8 cellular contexts compared by ENCODE assay signal in the genomic region with DNA sequence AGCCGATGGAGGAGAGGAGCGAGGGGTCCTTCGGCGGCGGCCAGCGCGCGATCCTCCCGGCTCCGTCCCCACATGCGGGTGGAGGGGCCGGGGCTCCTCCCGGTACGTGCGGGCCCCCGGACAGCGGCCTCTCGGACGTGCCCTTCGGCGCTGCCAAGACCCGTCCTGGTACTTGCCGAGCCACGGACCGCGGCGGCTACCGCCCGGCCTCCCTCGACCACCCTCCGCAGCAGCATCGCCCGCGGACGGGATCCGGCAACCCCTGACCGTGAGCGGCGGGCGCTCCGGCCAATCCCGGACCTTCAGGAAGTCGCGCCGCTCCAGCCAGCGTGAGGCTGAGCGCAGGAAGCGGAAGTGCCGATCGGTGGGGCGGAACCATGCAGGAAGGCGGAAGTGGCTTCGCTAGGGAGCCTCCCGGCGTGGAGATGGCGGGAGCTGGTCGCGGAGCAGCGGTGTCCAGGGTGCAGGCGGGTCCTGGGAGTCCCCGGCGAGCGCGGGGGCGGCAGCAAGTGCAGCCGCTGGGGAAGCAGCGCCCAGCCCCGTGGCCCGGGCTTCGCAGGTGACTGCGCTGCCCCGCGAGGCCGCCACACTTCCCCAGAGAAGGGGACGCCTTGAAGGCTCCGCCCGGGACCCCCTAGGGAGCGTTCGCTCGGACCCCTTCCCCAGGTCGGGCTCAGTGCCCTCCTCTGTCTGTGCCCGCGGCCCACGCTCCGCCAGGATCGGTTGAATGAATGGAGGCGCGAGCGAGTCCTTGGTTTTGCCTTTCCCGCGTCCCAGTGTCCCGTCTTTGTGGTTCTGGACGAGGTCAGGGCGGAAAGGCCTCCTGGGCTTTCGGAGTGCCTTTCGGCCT. TPM values are rescaled to one million over a fixed set of nuclear protein-coding genes. Genes with fewer than 3 reads are reported as not detected.
DNase-seq lines count a peak whose midpoint lies in the region; ATAC-seq and TF ChIP-seq lines count a peak whose summit lies in the region.

A gene with protein sequence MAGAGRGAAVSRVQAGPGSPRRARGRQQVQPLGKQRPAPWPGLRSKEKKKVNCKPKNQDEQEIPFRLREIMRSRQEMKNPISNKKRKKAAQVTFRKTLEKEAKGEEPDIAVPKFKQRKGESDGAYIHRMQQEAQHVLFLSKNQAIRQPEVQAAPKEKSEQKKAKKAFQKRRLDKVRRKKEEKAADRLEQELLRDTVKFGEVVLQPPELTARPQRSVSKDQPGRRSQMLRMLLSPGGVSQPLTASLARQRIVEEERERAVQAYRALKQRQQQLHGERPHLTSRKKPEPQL (plus strand): TSS at position 396 of the 850 bp plus-strand sequence. CDS start 30 bp downstream, at position 426.
Gene OXLD1 (minus strand): TSS at position 264 of the 850 bp plus-strand sequence. CDS start 28 bp downstream, at position 236.

- peaks cover 0 to 1% (median 0%) of the 10 kb centered on the region in 5 donors for H3K27me3 Mint-ChIP-seq in naive thymus-derived CD8-positive, alpha-beta T cell
- no peaks in the 10 kb centered on the region for H3K27me3 Mint-ChIP-seq in stimulated activated naive B cell treated with anti-CD40 and anti-IgM and Interleukin-4, amounts not matched to agents 10 μg/mL and 1 μg/mL and 100 μg/mL, for 72 hours

- POLR2A ChIA-PET in naive thymus-derived CD8-positive, alpha-beta T cell (lab: Charles Lee) = interaction anchor here (0.6 to 7.6 kb wide), 11 partner anchors 9 to 195 kb away, joined by 3 to 80 read pairs (median 5); partner anchors contain the start of genes ARL16, FAAP100, HGS and MRPL12

- H3K4me3 ChIP-seq in LNCaP clone FGC (ENCODE audit: low read depth, low read length) = peak within 1 kb of the TSS; percentile 99
- H3K4me3 ChIP-seq in fibroblast of mammary gland (ENCODE audit: control insufficient read depth, low read depth, low read length) = peak within 1 kb of the TSS; percentile 85

- peak within 1 kb of the TSS; percentile 82 to 98 (median 94) for H3K4me3 Mint-ChIP-seq in naive thymus-derived CD8-positive, alpha-beta T cell
- peak within 1 kb of the TSS; percentile 90 for H3K4me3 Mint-ChIP-seq in stimulated activated naive B cell treated with anti-CD40 and anti-IgM and Interleukin-4, amounts not matched to agents 10 μg/mL and 1 μg/mL and 100 μg/mL, for 72 hours

- peaks cover 16 to 55% (median 39%) of the 10 kb centered on the region in 4 donors for H3K4me1 Mint-ChIP-seq in naive thymus-derived CD8-positive, alpha-beta T cell
- peaks cover 21 to 38% of the 10 kb centered on the region in 2 donors for H3K4me1 Mint-ChIP-seq in stimulated activated naive B cell treated with anti-CD40 and anti-IgM and Interleukin-4, amounts not matched to agents 10 μg/mL and 1 μg/mL and 100 μg/mL, for 72 hours

- peak within 1 kb of the TSS; percentile 89 to 98 (median 96) for H3K27ac Mint-ChIP-seq in naive thymus-derived CD8-positive, alpha-beta T cell
- H3K27ac Mint-ChIP-seq in stimulated activated naive B cell treated with anti-CD40 and anti-IgM and Interleukin-4, amounts not matched to agents 10 μg/mL and 1 μg/mL and 100 μg/mL, for 72 hours = peak within 1 kb of the TSS; percentile 96

- H3K9me3 Mint-ChIP-seq in naive thymus-derived CD8-positive, alpha-beta T cell = no peaks in the 10 kb centered on the region
- no peaks in the 10 kb centered on the region for H3K9me3 Mint-ChIP-seq in stimulated activated naive B cell treated with anti-CD40 and anti-IgM and Interleukin-4, amounts not matched to agents 10 μg/mL and 1 μg/mL and 100 μg/mL, for 72 hours

- no peak for TF ChIP-seq CTCF in LNCaP clone FGC (IDR thresholded peaks at IDR 0.05; ENCODE audit: control insufficient read depth, extremely low read depth, insufficient read depth)
- TF ChIP-seq CTCF in fibroblast of mammary gland (conservative IDR thresholded peaks at IDR 0.05; ENCODE audit: control insufficient read depth, insufficient read depth, low read depth, low read length) = no peak

- DNase-seq in EH (ENCODE audit: low read depth) (peak; percentile 97), GOT3 (lab: John Stamatoyannopoulos, UW) (peak; percentile 87), LNCaP clone FGC (ENCODE audit: low read depth) (peak; percentile 80), RPMI8226 (peak; percentile 97), fibroblast of mammary gland (ENCODE audit: low read depth) (peak; percentile 95)
- peak; percentile 84 to 90 for DNase-seq in activated T-helper 1 cell treated with anti-CD3 and anti-CD28 coated beads, Interleukin-2, amount 50 U/mL, for 16 hours (ENCODE audit: low read depth in 1 of 2, low spot score in 1 of 2)
- peak; percentile 86 to 95 (median 90) for DNase-seq in naive thymus-derived CD8-positive, alpha-beta T cell
- DNase-seq in stimulated activated naive B cell treated with anti-CD40 and anti-IgM and Interleukin-4, amounts not matched to agents 10 μg/mL and 1 μg/mL and 100 μg/mL, for 72 hours = peak; percentile 94

- ATAC-seq in naive thymus-derived CD8-positive, alpha-beta T cell = peak; percentile 84 to 92
- ATAC-seq in stimulated activated naive B cell treated with anti-CD40 and anti-IgM and Interleukin-4, amounts not matched to agents 10 μg/mL and 1 μg/mL and 100 μg/mL, for 72 hours (replicated peaks) = peak; percentile 94 to 96

- peaks cover 0 to 34% (median 3%) of the 10 kb centered on the region in 3 donors for H3K36me3 Mint-ChIP-seq in naive thymus-derived CD8-positive, alpha-beta T cell
- peaks cover 35 to 55% of the 10 kb centered on the region in 2 donors for H3K36me3 Mint-ChIP-seq in stimulated activated naive B cell treated with anti-CD40 and anti-IgM and Interleukin-4, amounts not matched to agents 10 μg/mL and 1 μg/mL and 100 μg/mL, for 72 hours

RNA-seq across cellular contexts. Expression of the first gene that starts in this region (rescaled TPM):
- total RNA-seq in naive thymus-derived CD8-positive, alpha-beta T cell = 10 to 100 TPM; 23.5 to 30.2 TPM
- 10 to 100 TPM; 11.0 to 23.9 (median 11.1) TPM for polyA plus RNA-seq in naive thymus-derived CD8-positive, alpha-beta T cell

RNA-seq across cellular contexts. Expression of gene OXLD1, which starts in this region (rescaled TPM):
- total RNA-seq in naive thymus-derived CD8-positive, alpha-beta T cell = 10 to 100 TPM; 69.4 to 71.7 TPM
- polyA plus RNA-seq in naive thymus-derived CD8-positive, alpha-beta T cell = 100 to 1,000 TPM in 1 of 3 donors, 10 to 100 TPM in 2; 67.6 to 110 (median 98.3) TPM

Comparison
In these comparisons a context has a peak if more than half of its experiments do, and no peak if none do; other contexts are left out.
1. Peak in every context shown above with its lines: DNase-seq, ATAC-seq and H3K4me3 ChIP-seq.